16 cellular contexts compared by ENCODE assay signal in genomic region chr4:79927931-79928330, GRCh38.
"Had no signal": no experiment of that assay in that cellular context is flagged by ENCODE, and none has a peak within 500 bp of the region (broad histone marks: within the 10 kb centered on the region; RNA-seq: fewer than 3 reads in every experiment).

No MANE protein-coding gene starts in this region.

- H3K36me3 ChIP-seq: right lobe of liver, tibial artery, upper lobe of left lung had no signal

- H3K27ac Mint-ChIP-seq: nephron progenitor cell; stimulated activated memory B cell treated with anti-CD40 and anti-IgM and Interleukin-4, amounts not matched to agents 10 μg/mL and 1 μg/mL and 100 μg/mL, for 72 hours; stimulated activated naive CD8-positive, alpha-beta T cell treated with anti-CD3 and anti-CD28 coated beads, Interleukin-15, Interleukin-2, amounts not matched to agents 100 ng/mL and 50 ng/mL, for 24 hours had no signal

- H3K9me3 Mint-ChIP-seq: naive thymus-derived CD4-positive, alpha-beta T cell; nephron progenitor cell; stimulated activated memory B cell treated with anti-CD40 and anti-IgM and Interleukin-4, amounts not matched to agents 10 μg/mL and 1 μg/mL and 100 μg/mL, for 72 hours; stimulated activated naive CD8-positive, alpha-beta T cell treated with anti-CD3 and anti-CD28 coated beads, Interleukin-15, Interleukin-2, amounts not matched to agents 100 ng/mL and 50 ng/mL, for 24 hours had no signal

- H3K27ac ChIP-seq: hepatocyte, psoas muscle, right lobe of liver, tibial artery, upper lobe of left lung, uterus had no signal

- H3K9me3 ChIP-seq: psoas muscle, right lobe of liver, tibial artery, upper lobe of left lung, uterus had no signal

- ATAC-seq: naive thymus-derived CD4-positive, alpha-beta T cell; psoas muscle; right lobe of liver; stimulated activated memory B cell treated with anti-CD40 and anti-IgM and Interleukin-4, amounts not matched to agents 10 μg/mL and 1 μg/mL and 100 μg/mL, for 72 hours had no signal

- H3K27me3 Mint-ChIP-seq: naive thymus-derived CD4-positive, alpha-beta T cell; stimulated activated memory B cell treated with anti-CD40 and anti-IgM and Interleukin-4, amounts not matched to agents 10 μg/mL and 1 μg/mL and 100 μg/mL, for 72 hours; stimulated activated naive CD8-positive, alpha-beta T cell treated with anti-CD3 and anti-CD28 coated beads, Interleukin-15, Interleukin-2, amounts not matched to agents 100 ng/mL and 50 ng/mL, for 24 hours had no signal

- H3K4me3 Mint-ChIP-seq: naive thymus-derived CD4-positive, alpha-beta T cell; nephron progenitor cell; stimulated activated memory B cell treated with anti-CD40 and anti-IgM and Interleukin-4, amounts not matched to agents 10 μg/mL and 1 μg/mL and 100 μg/mL, for 72 hours; stimulated activated naive CD8-positive, alpha-beta T cell treated with anti-CD3 and anti-CD28 coated beads, Interleukin-15, Interleukin-2, amounts not matched to agents 100 ng/mL and 50 ng/mL, for 24 hours had no signal

- DNase-seq: effector memory CD4-positive, alpha-beta T cell; foreskin melanocyte; head of caudate nucleus; naive thymus-derived CD4-positive, alpha-beta T cell; nephron progenitor cell; psoas muscle; retina; right lobe of liver; stimulated activated CD4-positive, alpha-beta T cell treated with anti-CD3 and anti-CD28 coated beads, Interleukin-4, amount 100 ng/mL, for 1 hour; stimulated activated CD8-positive, alpha-beta memory T cell treated with anti-CD3 and anti-CD28 coated beads, Interleukin-4, amount 100 ng/mL, for 48 hours; tibial artery; upper lobe of left lung; uterus had no signal

- H3K4me3 ChIP-seq: hepatocyte, psoas muscle, right lobe of liver, tibial artery, upper lobe of left lung, uterus had no signal

- H3K4me1 Mint-ChIP-seq: stimulated activated memory B cell treated with anti-CD40 and anti-IgM and Interleukin-4, amounts not matched to agents 10 μg/mL and 1 μg/mL and 100 μg/mL, for 72 hours had no signal

- H3K4me1 ChIP-seq: right lobe of liver, tibial artery, upper lobe of left lung, uterus had no signal

- H3K27me3 ChIP-seq: hepatocyte, right lobe of liver, tibial artery, upper lobe of left lung, uterus had no signal
